In the genomic region with DNA sequence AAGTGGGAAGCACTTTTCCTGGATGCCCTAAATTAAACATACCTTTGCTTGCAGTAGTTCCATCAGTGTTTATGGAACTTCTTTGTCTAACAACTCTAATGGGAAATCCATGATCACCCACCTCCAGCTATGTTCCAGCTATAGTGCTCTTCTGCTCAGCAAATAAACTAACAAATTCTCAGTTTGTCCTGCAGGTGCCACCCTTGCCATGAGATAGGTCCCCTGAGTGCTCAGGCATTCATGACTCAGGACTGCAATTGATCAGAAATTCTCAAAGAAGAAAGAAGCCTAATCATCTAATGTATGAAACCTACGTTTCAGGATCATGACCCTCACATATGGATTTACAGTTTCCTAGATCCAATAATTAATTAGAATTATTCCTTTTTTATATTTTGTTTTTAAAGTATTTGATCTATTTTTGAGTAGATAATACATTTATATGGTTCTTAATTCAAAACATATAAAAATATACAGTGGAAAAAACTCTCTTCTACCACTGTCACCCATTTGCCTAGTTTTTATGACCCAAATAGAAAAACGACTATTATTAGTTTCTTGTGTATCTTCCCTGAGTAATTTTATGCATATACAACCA, we compare ENCODE assay signal across 7 cellular contexts. TPM values are rescaled to one million over a fixed set of nuclear protein-coding genes. Genes with fewer than 3 reads are reported as not detected.
A peak's percentile ranks its signal among the peaks of the same experiment; 100 is the strongest.
DNase-seq lines count a peak whose midpoint lies in the region; ATAC-seq and TF ChIP-seq lines count a peak whose summit lies in the region.

No MANE protein-coding gene starts in this region.

- H3K27me3 ChIP-seq in ascending aorta: no peaks in the 10 kb centered on the region
- no peaks in the 10 kb centered on the region for H3K27me3 ChIP-seq in thoracic aorta (replicated peaks; ENCODE audit: insufficient read depth)

- no peak overlapping the region for H3K27ac Mint-ChIP-seq in HFFc6

- no peaks in the 10 kb centered on the region for H3K4me1 Mint-ChIP-seq in HFFc6 (ENCODE audit: low read depth)

- H3K4me1 ChIP-seq in ascending aorta: no peaks in the 10 kb centered on the region
- no peaks in the 10 kb centered on the region for H3K4me1 ChIP-seq in thoracic aorta (ENCODE audit: control insufficient read depth in 1 of 2, low read depth in 2 of 2)

- H3K4me3 ChIP-seq in ascending aorta (no peak overlapping the region), thoracic aorta (no peak overlapping the region)

- H3K36me3 ChIP-seq in ascending aorta: no peaks in the 10 kb centered on the region
- no peaks in the 10 kb centered on the region for H3K36me3 ChIP-seq in thoracic aorta

- DNase-seq in GM10248 (ENCODE audit: extremely low spot score) (peak; percentile 31), HFFc6 (peak; percentile 6), NCI-H2029 (lab: John Stamatoyannopoulos, UW) (peak; percentile 34), ascending aorta (ENCODE audit: low spot score in 2 of 2) (no peak), iPS DF 4.7 (ENCODE audit: extremely low read depth, low spot score) (peak; percentile 3), thoracic aorta (ENCODE audit: low spot score) (no peak)
- DNase-seq in activated CD4-positive, alpha-beta T cell treated with anti-CD3 and anti-CD28 coated beads, Interleukin-2, amount 50 U/mL, for 1 hour: no peak

- CTCF ChIA-PET in GM10248 (lab: Yijun Ruan, JAX): interaction anchor here (0.6 to 3.2 kb wide), 11 partner anchors 10 to 154 kb away, joined by 3 to 42 read pairs (median 4); no protein-coding TSS in a partner anchor

- H3K27me3 Mint-ChIP-seq in HFFc6 (ENCODE audit: insufficient read depth): peaks cover 2% of the 10 kb centered on the region

- no peak overlapping the region for H3K4me3 Mint-ChIP-seq in HFFc6

- no peaks in the 10 kb centered on the region for H3K9me3 ChIP-seq in ascending aorta
- H3K9me3 ChIP-seq in thoracic aorta: no peaks in the 10 kb centered on the region

- intact Hi-C loops in ascending aorta (cut with DNase I): loop anchor here (1.0 to 10.0 kb wide), 2 partner anchors 148 to 1301 kb away; partner anchors contain the start of gene DLX5

- POLR2A ChIA-PET in GM10248 (lab: Yijun Ruan, JAX): no interaction called here

- H3K36me3 Mint-ChIP-seq in HFFc6 (ENCODE audit: low read depth): no peaks in the 10 kb centered on the region

- no peak for ATAC-seq in thoracic aorta (ENCODE audit: insufficient number of reproducible peaks, low FRiP score, low read depth)

- H3K27ac ChIP-seq in ascending aorta (no peak overlapping the region), thoracic aorta (no peak overlapping the region)

- TF ChIP-seq CTCF in GM10248 (IDR thresholded peaks at IDR 0.05; ENCODE audit: control extremely low read depth, extremely low read depth, low read depth, missing control alignments) (peak; percentile 35), HFFc6 (IDR thresholded peaks at IDR 0.05) (peak; percentile 66), ascending aorta (IDR thresholded peaks at IDR 0.05) (peak; percentile 47 to 67 (median 47)), thoracic aorta (IDR thresholded peaks at IDR 0.05) (peak; percentile 64)

- peaks cover 4% of the 10 kb centered on the region; the same call in 1 of the 2 replicates for H3K9me3 Mint-ChIP-seq in HFFc6

RNA-seq across cellular contexts. Expression of gene DYNC1I1, which starts 48.7 kb away (rescaled TPM):
- under 1 TPM in 5 of 6 experiments, not detected in 1; 0.08 to 0.34 (median 0.14) TPM for total RNA-seq in HFFc6 (2021; fragmentation: NEBNext Ultra II Directional; extraction: Animal tissue kit (Norgen Biotek cat#: 25700))
- 13.2 TPM for total RNA-seq in ascending aorta
- 10 to 100 TPM; 24.6 to 69.1 TPM for total RNA-seq in thoracic aorta

Comparison
In these comparisons a context has a peak if more than half of its experiments do, and no peak if none do; other contexts are left out.
1. DNase-seq: peak in GM10248 (single experiment), HFFc6 (single experiment), NCI-H2029 (single experiment) and iPS DF 4.7 (single experiment); none in ascending aorta (0 of 2), thoracic aorta (single experiment) and activated CD4-positive, alpha-beta T cell treated with anti-CD3 and anti-CD28 coated beads, Interleukin-2, amount 50 U/mL, for 1 hour (single experiment).
2. RNA of gene DYNC1I1, which starts 48.7 kb away (total RNA-seq): 24.6 to 69.1 TPM in thoracic aorta and 13.2 TPM in ascending aorta (single experiment); 0.08 to 0.34 TPM in HFFc6; every median in the first group is over 10 times any median in the second.
3. Peak in every context shown above with its lines, with median percentiles within 50 percentile points of each other: CTCF ChIP-seq.